In the genomic region with DNA sequence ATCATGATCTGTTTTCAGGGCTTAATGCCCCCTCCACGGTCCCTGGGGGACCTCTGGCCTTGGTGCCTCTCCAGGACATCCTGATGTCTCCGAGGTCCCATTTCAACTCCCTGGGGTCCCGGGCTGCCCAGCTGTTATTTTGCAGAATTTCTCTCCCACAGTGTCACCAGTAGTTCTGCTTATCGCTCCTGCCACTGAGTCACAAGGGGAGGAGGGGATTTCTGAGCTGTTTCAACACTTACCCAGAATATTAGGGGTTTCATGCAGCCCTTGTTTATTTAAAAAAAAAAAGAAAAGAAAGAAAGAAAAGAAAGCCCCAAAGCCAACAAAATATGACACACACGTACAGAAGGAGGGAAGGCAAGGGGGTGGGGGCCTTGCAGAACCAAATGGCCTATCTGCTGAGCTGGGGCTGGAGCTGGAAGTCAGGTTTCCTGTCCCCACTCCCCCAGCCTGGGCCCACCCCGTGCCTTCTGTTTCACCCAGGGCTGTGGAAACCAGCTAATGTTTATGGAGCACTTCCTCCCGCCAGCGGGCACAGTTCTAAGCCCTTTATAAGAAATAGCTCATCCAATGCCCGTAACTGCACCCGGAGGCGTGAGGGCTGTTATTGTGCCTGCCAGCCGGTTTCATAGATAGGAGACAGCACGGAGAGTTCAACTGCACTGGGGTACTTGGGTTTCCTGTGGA, we compare ENCODE assay signal across 8 cellular contexts. TPM values are rescaled to one million over a fixed set of nuclear protein-coding genes. Genes with fewer than 3 reads are reported as not detected.
DNase-seq lines count a peak whose midpoint lies in the region; ATAC-seq and TF ChIP-seq lines count a peak whose summit lies in the region.

No MANE protein-coding gene starts in this region.

- H3K4me1 Mint-ChIP-seq in Calu3 (ENCODE audit: low read depth, unreplicated experiment), result no peaks in the 10 kb centered on the region

- peak; percentile 33 for ATAC-seq in GM18907 (IDR thresholded peaks at IDR 0.05; ENCODE audit: unreplicated experiment)

- dilution Hi-C loops in mammary epithelial cell (cut with HindIII; ENCODE audit: low sequenced_read_pairs), result loop anchor here (5.0 kb wide), 1 partner anchor 126 kb away; no protein-coding TSS in a partner anchor

- H3K36me3 ChIP-seq in mammary epithelial cell (ENCODE audit: insufficient read depth, low read length), result no peaks in the 10 kb centered on the region

- H3K9me3 ChIP-seq in mammary epithelial cell (replicated peaks; ENCODE audit: insufficient read depth, low read length), result no peaks in the 10 kb centered on the region

- no peaks in the 10 kb centered on the region for H4K20me1 ChIP-seq in mammary epithelial cell (ENCODE audit: insufficient read depth, low read length)

- peaks cover 2% of the 10 kb centered on the region for H3K27me3 ChIP-seq in mammary epithelial cell (ENCODE audit: insufficient read depth, low read length)

- intact Hi-C loops in mammary epithelial cell (cut with micrococcal nuclease), result loop anchor here (1.0 kb wide), 1 partner anchor 26 kb away; no protein-coding TSS in a partner anchor
- intact Hi-C loops in Calu3 (cut with micrococcal nuclease; ENCODE audit: unreplicated experiment), result no loop called here

- TF ChIP-seq CTCF in mammary epithelial cell (conservative IDR thresholded peaks at IDR 0.05 in 1 of 2, IDR thresholded peaks at IDR 0.05 in 1 of 2; ENCODE audit: extremely low read depth in 1 of 2, insufficient read depth in 1 of 2, low read depth in 1 of 2, low read length in 2 of 2) (no peak), Calu3 (IDR thresholded peaks at IDR 0.05; ENCODE audit: unreplicated experiment) (no peak)

- no peak overlapping the region for H3K4me3 Mint-ChIP-seq in Calu3 (ENCODE audit: low read depth, unreplicated experiment)

- H3K9me3 Mint-ChIP-seq in Calu3 (ENCODE audit: low read depth, unreplicated experiment), result no peaks in the 10 kb centered on the region

- CTCF ChIA-PET in mammary epithelial cell (lab: Charles Lee; ENCODE audit: low non-redundant PET), result interaction anchor here (0.5 kb wide), 1 partner anchor 379 kb away, joined by 3 read pairs; no protein-coding TSS in a partner anchor
- CTCF ChIA-PET in Calu3 (lab: Charles Lee), result no interaction called here

- peaks cover 7% of the 10 kb centered on the region for H3K36me3 Mint-ChIP-seq in Calu3 (ENCODE audit: insufficient read depth, unreplicated experiment)

- peaks cover 25% of the 10 kb centered on the region for H3K4me1 ChIP-seq in mammary epithelial cell (ENCODE audit: insufficient read depth, low read length)

- no peak overlapping the region for H3K9ac ChIP-seq in mammary epithelial cell (ENCODE audit: insufficient read depth, low read length)

- H3K4me3 ChIP-seq in mammary epithelial cell (replicated peaks in 1 of 3; ENCODE audit: insufficient read depth in 1 of 3, low read depth in 2 of 3, low read length in 3 of 3), result no peak overlapping the region

- H3K27ac Mint-ChIP-seq in Calu3 (ENCODE audit: unreplicated experiment), result no peak overlapping the region

- H2AFZ ChIP-seq in mammary epithelial cell (ENCODE audit: low read depth, low read length), result no peak overlapping the region

- H3K4me2 ChIP-seq in mammary epithelial cell (ENCODE audit: insufficient read depth, low read depth, low read length), result peak overlapping the region; percentile 64

- 50% methylated on average over 9 of the region's 13 CpGs for whole genome bisulfite sequencing in mammary epithelial cell (ENCODE audit: low coverage, missing lambda C conversion rate)

- DNase-seq in T-helper 9 cell (peak; percentile 36), mammary epithelial cell (no peak), lung microvascular endothelial cell (ENCODE audit: low read depth in 2 of 2) (peak; percentile 42 to 45), NCI-H510A treated with DMSO at 0.1 percent for 48 hours (lab: John Stamatoyannopoulos, UW) (no peak), Calu3 (no peak), NCI-H2081 treated with DMSO at 0.1 percent for 48 hours (lab: John Stamatoyannopoulos, UW) (no peak)
- peak; percentile 45 for DNase-seq in stimulated activated CD8-positive, alpha-beta memory T cell treated with anti-CD3 and anti-CD28 coated beads, Interleukin-4, amount 100 ng/mL, for 24 hours (ENCODE audit: low read depth)

- no peaks in the 10 kb centered on the region for H3K79me2 ChIP-seq in mammary epithelial cell (ENCODE audit: insufficient read depth, low read length)

- H3K27ac ChIP-seq in mammary epithelial cell (ENCODE audit: insufficient read depth, low read depth, low read length), result no peak overlapping the region

- peaks cover 29% of the 10 kb centered on the region for H3K27me3 Mint-ChIP-seq in Calu3 (ENCODE audit: unreplicated experiment)

- in situ Hi-C loops in mammary epithelial cell (cut with MboI; ENCODE audit: low sequenced_read_pairs in 2 of 2), result no loop called here

- BruUV-seq in mammary epithelial cell (replicated peaks; lab: Mats Ljungman, UMichigan) (no TSS peak), Calu3 (replicated peaks; lab: Mats Ljungman, UMichigan) (no TSS peak)

RNA-seq across cellular contexts. Expression of a gene that starts 8.4 kb away (rescaled TPM):
- total RNA-seq in mammary epithelial cell, result 1 to 10 TPM; 6.6 to 8.3 TPM
- polyA plus RNA-seq in mammary epithelial cell, result 3.0 TPM
- polyA minus RNA-seq in mammary epithelial cell, result 1.3 TPM
- 8.5 and 9.7 TPM in 2 replicates for total RNA-seq in lung microvascular endothelial cell
- total RNA-seq in Calu3 (2022), result 9.3 and 11.7 TPM in 2 replicates

RNA-seq across cellular contexts. Expression of a gene that starts 23.0 kb away (rescaled TPM):
- not detected for total RNA-seq in mammary epithelial cell
- not detected for polyA plus RNA-seq in mammary epithelial cell
- not detected for polyA minus RNA-seq in mammary epithelial cell
- under 0.01 and 0.20 TPM in 2 replicates for total RNA-seq in lung microvascular endothelial cell
- 18.5 and 19.7 TPM in 2 replicates for total RNA-seq in Calu3 (2022)

Comparison
In these comparisons a context has a peak if more than half of its experiments do, and no peak if none do; other contexts are left out.
1. DNase-seq: peak in T-helper 9 cell (single experiment), lung microvascular endothelial cell (2 of 2) and stimulated activated CD8-positive, alpha-beta memory T cell treated with anti-CD3 and anti-CD28 coated beads, Interleukin-4, amount 100 ng/mL, for 24 hours (single experiment); none in mammary epithelial cell (single experiment), NCI-H510A treated with DMSO at 0.1 percent for 48 hours (single experiment), Calu3 (single experiment) and NCI-H2081 treated with DMSO at 0.1 percent for 48 hours (single experiment).
2. RNA of a gene that starts 23.0 kb away (total RNA-seq): 18.5 to 19.7 TPM in Calu3; under 0.01 to 0.20 TPM in lung microvascular endothelial cell and not detected in mammary epithelial cell; every median in the first group is over 10 times any median in the second.